1 cellular context compared by ENCODE assay signal in the genomic region with DNA sequence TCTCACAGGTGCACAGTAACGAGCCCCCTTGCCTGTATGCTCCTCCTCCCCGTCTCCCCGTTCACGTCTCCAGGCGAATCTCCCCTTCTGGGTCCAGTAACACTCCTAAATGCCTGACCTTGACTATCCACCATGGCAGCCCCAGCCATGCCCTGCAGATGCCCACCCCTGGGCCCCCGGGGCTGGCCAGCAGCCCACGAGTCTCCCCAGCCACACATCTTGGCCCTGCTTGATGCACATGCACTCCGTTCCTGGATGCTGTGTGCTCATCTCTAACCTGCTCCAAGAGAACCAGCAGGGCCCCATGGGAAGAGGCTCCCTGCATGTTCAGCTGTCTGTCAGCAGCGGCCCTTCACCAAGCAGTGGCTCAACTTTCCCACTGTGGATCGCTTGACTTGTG.
TF ChIP-seq lines count a peak whose summit lies in the region.

No MANE protein-coding gene starts in this region.

TF ChIP-seq in H1, 55 proteins besides CTCF, POLR2A, EP300 and RAD21:
- TF ChIP-seq, protein P1, sequence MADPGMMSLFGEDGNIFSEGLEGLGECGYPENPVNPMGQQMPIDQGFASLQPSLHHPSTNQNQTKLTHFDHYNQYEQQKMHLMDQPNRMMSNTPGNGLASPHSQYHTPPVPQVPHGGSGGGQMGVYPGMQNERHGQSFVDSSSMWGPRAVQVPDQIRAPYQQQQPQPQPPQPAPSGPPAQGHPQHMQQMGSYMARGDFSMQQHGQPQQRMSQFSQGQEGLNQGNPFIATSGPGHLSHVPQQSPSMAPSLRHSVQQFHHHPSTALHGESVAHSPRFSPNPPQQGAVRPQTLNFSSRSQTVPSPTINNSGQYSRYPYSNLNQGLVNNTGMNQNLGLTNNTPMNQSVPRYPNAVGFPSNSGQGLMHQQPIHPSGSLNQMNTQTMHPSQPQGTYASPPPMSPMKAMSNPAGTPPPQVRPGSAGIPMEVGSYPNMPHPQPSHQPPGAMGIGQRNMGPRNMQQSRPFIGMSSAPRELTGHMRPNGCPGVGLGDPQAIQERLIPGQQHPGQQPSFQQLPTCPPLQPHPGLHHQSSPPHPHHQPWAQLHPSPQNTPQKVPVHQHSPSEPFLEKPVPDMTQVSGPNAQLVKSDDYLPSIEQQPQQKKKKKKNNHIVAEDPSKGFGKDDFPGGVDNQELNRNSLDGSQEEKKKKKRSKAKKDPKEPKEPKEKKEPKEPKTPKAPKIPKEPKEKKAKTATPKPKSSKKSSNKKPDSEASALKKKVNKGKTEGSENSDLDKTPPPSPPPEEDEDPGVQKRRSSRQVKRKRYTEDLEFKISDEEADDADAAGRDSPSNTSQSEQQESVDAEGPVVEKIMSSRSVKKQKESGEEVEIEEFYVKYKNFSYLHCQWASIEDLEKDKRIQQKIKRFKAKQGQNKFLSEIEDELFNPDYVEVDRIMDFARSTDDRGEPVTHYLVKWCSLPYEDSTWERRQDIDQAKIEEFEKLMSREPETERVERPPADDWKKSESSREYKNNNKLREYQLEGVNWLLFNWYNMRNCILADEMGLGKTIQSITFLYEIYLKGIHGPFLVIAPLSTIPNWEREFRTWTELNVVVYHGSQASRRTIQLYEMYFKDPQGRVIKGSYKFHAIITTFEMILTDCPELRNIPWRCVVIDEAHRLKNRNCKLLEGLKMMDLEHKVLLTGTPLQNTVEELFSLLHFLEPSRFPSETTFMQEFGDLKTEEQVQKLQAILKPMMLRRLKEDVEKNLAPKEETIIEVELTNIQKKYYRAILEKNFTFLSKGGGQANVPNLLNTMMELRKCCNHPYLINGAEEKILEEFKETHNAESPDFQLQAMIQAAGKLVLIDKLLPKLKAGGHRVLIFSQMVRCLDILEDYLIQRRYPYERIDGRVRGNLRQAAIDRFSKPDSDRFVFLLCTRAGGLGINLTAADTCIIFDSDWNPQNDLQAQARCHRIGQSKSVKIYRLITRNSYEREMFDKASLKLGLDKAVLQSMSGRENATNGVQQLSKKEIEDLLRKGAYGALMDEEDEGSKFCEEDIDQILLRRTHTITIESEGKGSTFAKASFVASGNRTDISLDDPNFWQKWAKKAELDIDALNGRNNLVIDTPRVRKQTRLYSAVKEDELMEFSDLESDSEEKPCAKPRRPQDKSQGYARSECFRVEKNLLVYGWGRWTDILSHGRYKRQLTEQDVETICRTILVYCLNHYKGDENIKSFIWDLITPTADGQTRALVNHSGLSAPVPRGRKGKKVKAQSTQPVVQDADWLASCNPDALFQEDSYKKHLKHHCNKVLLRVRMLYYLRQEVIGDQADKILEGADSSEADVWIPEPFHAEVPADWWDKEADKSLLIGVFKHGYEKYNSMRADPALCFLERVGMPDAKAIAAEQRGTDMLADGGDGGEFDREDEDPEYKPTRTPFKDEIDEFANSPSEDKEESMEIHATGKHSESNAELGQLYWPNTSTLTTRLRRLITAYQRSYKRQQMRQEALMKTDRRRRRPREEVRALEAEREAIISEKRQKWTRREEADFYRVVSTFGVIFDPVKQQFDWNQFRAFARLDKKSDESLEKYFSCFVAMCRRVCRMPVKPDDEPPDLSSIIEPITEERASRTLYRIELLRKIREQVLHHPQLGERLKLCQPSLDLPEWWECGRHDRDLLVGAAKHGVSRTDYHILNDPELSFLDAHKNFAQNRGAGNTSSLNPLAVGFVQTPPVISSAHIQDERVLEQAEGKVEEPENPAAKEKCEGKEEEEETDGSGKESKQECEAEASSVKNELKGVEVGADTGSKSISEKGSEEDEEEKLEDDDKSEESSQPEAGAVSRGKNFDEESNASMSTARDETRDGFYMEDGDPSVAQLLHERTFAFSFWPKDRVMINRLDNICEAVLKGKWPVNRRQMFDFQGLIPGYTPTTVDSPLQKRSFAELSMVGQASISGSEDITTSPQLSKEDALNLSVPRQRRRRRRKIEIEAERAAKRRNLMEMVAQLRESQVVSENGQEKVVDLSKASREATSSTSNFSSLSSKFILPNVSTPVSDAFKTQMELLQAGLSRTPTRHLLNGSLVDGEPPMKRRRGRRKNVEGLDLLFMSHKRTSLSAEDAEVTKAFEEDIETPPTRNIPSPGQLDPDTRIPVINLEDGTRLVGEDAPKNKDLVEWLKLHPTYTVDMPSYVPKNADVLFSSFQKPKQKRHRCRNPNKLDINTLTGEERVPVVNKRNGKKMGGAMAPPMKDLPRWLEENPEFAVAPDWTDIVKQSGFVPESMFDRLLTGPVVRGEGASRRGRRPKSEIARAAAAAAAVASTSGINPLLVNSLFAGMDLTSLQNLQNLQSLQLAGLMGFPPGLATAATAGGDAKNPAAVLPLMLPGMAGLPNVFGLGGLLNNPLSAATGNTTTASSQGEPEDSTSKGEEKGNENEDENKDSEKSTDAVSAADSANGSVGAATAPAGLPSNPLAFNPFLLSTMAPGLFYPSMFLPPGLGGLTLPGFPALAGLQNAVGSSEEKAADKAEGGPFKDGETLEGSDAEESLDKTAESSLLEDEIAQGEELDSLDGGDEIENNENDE (IDR thresholded peaks at IDR 0.05; ENCODE audit: insufficient replicate concordance, low read length), result no peak
- no peak for TF ChIP-seq GABPA (IDR thresholded peaks at IDR 0.05; ENCODE audit: borderline replicate concordance, insufficient read depth, low read length)
- no peak for TF ChIP-seq CHD2 (IDR thresholded peaks at IDR 0.05; ENCODE audit: low read length)
- TF ChIP-seq RXRA (IDR thresholded peaks at IDR 0.05; ENCODE audit: insufficient read depth, low read depth, low read length), result no peak
- TF ChIP-seq POU5F1 (IDR thresholded peaks at IDR 0.05; ENCODE audit: low read depth, low read length), result no peak
- TF ChIP-seq RBBP5 (IDR thresholded peaks at IDR 0.05; ENCODE audit: borderline replicate concordance, low read depth, low read length), result no peak
- no peak for TF ChIP-seq NANOG (IDR thresholded peaks at IDR 0.05; ENCODE audit: insufficient read depth, low read depth, low read length, poor library complexity, severe bottlenecking)
- TF ChIP-seq SAP30 (IDR thresholded peaks at IDR 0.05; ENCODE audit: insufficient read depth, insufficient replicate concordance, low read length), result no peak
- TF ChIP-seq RNF2 (IDR thresholded peaks at IDR 0.05; ENCODE audit: borderline replicate concordance, low read depth, low read length, missing control alignments, poor library complexity, severe bottlenecking), result no peak
- no peak for TF ChIP-seq YY1 (IDR thresholded peaks at IDR 0.05; ENCODE audit: low read depth, low read length)
- TF ChIP-seq CTBP2 (IDR thresholded peaks at IDR 0.05; ENCODE audit: borderline replicate concordance, insufficient read depth, insufficient read length, low read length), result no peak
- no peak for TF ChIP-seq KDM1A (IDR thresholded peaks at IDR 0.05; ENCODE audit: borderline replicate concordance, low read length)
- TF ChIP-seq ATF2 (IDR thresholded peaks at IDR 0.05; ENCODE audit: low read length), result no peak
- no peak for TF ChIP-seq EZH2 (IDR thresholded peaks at IDR 0.05; ENCODE audit: low read depth, low read length, severe bottlenecking)
- TF ChIP-seq SP1 (IDR thresholded peaks at IDR 0.05; ENCODE audit: low read depth, low read length), result no peak
- TF ChIP-seq JUN (IDR thresholded peaks at IDR 0.05; ENCODE audit: low read depth, low read length), result no peak
- TF ChIP-seq SRF (IDR thresholded peaks at IDR 0.05; ENCODE audit: low read depth, low read length), result no peak
- no peak for TF ChIP-seq NRF1 (IDR thresholded peaks at IDR 0.05; ENCODE audit: low read depth, low read length)
- TF ChIP-seq KDM5A (IDR thresholded peaks at IDR 0.05; ENCODE audit: low read length), result no peak
- TF ChIP-seq MAFK (IDR thresholded peaks at IDR 0.05; ENCODE audit: low read depth, low read length), result no peak
